In the genomic region with DNA sequence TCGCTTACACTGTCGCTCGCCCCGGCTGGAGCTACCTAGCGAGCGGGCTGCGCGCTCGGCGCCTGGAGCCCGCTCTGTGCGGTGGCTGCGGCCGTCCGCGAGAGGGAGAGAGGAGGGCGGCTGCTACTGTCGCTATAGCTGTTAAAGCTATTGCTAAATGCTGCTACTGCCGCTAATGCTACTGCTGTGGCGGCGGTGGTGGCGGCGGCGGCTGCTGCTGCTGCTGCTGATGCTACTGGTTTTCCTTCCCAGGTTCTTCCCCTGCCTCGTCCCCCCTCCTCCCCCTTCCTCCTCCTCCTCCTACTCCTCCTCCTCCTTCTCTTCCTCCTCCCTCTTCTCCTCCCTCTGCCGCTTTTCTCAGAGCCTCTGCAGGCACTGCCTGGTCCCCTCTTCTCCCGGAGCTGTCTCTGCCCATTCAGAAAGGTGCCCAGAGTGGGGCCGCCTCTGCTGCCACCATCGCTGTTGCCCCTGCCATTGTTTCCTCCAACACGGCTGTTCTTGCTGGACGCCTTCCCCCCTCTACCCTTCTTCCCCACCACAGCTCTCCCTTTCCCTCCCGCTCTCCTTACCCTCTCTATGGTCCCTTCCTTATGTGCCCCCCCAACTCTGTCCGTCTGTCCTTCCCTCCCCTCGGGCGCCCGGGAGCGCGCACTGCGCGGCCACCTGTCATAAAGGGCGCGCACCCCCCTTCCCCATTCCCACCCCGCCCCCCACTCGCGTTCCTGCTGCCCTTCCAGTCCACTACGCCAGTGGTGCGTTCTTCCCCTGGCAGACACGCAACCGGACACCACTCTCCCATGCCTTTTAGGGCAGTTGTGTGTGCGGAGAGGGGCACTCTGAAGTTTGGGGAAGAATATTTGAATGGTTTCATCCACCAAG, we compare ENCODE assay signal across 8 cellular contexts. TPM values are rescaled to one million over a fixed set of nuclear protein-coding genes. Genes with fewer than 3 reads are reported as not detected.
DNase-seq lines count a peak whose midpoint lies in the region; ATAC-seq, FAIRE-seq and TF ChIP-seq lines count a peak whose summit lies in the region.

A gene (minus strand): TSS at position 243 of the 879 bp plus-strand sequence.

- POLR2A ChIA-PET in activated CD8-positive, alpha-beta T cell treated with anti-CD3 and anti-CD28 coated beads, Interleukin-2, amount 10 ng/mL, durations not matched to agents 7 days and 5 days (lab: Charles Lee), result interaction anchor here (0.9 kb wide), 1 partner anchor 348 kb away, joined by 3 read pairs; a partner anchor contains a TSS

- H3K9me3 Mint-ChIP-seq in activated CD8-positive, alpha-beta T cell treated with anti-CD3 and anti-CD28 coated beads, Interleukin-2, amount 10 ng/mL, durations not matched to agents 7 days and 5 days (ENCODE audit: insufficient read depth), result no peaks in the 10 kb centered on the region

- FAIRE-seq in frontal cortex (lab: Jason Lieb, UNC), result no peak

- peak; percentile 48 for DNase-seq in activated CD8-positive, alpha-beta T cell treated with anti-CD3 and anti-CD28 coated beads, Interleukin-2, amount 10 ng/mL, durations not matched to agents 7 days and 5 days
- DNase-seq in frontal cortex (ENCODE audit: low spot score in 2 of 2) (peak in 1 of 2 donors; percentile 25), RKO (ENCODE audit: low spot score) (no peak), kidney glomerular epithelial cell (lab: John Stamatoyannopoulos, UW) (no peak)

- H3K27me3 Mint-ChIP-seq in activated CD8-positive, alpha-beta T cell treated with anti-CD3 and anti-CD28 coated beads, Interleukin-2, amount 10 ng/mL, durations not matched to agents 7 days and 5 days (ENCODE audit: low read depth), result peaks cover 18% of the 10 kb centered on the region

- CTCF ChIA-PET in activated CD8-positive, alpha-beta T cell treated with anti-CD3 and anti-CD28 coated beads, Interleukin-2, amount 10 ng/mL, durations not matched to agents 7 days and 5 days (lab: Charles Lee), result no interaction called here

- ATAC-seq in GM21526 (IDR thresholded peaks at IDR 0.05; ENCODE audit: low FRiP score, unreplicated experiment), result peak; percentile 49
- ATAC-seq in activated CD8-positive, alpha-beta T cell treated with anti-CD3 and anti-CD28 coated beads, Interleukin-2, amount 10 ng/mL, durations not matched to agents 7 days and 5 days, result peak; percentile 83

- no peaks in the 10 kb centered on the region for H3K9me3 ChIP-seq in parathyroid adenoma (ENCODE audit: control insufficient read depth, low read length)

- TF ChIP-seq CTCF in GM12872 (IDR thresholded peaks at IDR 0.05; ENCODE audit: insufficient read depth, low read depth, low read length) (0 out of 3 replicates have a peak, but pooled peaks have one; percentile 29), KMS-11 (conservative IDR thresholded peaks at IDR 0.05; ENCODE audit: low read depth, low read length) (no peak), parathyroid adenoma (IDR thresholded peaks at IDR 0.05) (no peak)

- H3K4me1 Mint-ChIP-seq in activated CD8-positive, alpha-beta T cell treated with anti-CD3 and anti-CD28 coated beads, Interleukin-2, amount 10 ng/mL, durations not matched to agents 7 days and 5 days (ENCODE audit: low read depth), result peaks cover 12% of the 10 kb centered on the region

- H2AFZ ChIP-seq in KMS-11 (ENCODE audit: low read depth) (peak within 1 kb of the TSS; percentile 75), parathyroid adenoma (peak within 1 kb of the TSS; percentile 85)

- H3K4me2 ChIP-seq in KMS-11 (peak within 1 kb of the TSS; percentile 93), parathyroid adenoma (ENCODE audit: low read length) (peak within 1 kb of the TSS; percentile 69)

- H3K27ac ChIP-seq in KMS-11, result peak within 1 kb of the TSS; percentile 88
- H3K27ac ChIP-seq in parathyroid adenoma, result peak within 1 kb of the TSS; percentile 68

- peak within 1 kb of the TSS; percentile 86 for H3K27ac Mint-ChIP-seq in activated CD8-positive, alpha-beta T cell treated with anti-CD3 and anti-CD28 coated beads, Interleukin-2, amount 10 ng/mL, durations not matched to agents 7 days and 5 days

- no peaks in the 10 kb centered on the region for H3K36me3 Mint-ChIP-seq in activated CD8-positive, alpha-beta T cell treated with anti-CD3 and anti-CD28 coated beads, Interleukin-2, amount 10 ng/mL, durations not matched to agents 7 days and 5 days (ENCODE audit: low read depth)

- H3K27me3 ChIP-seq in KMS-11 (ENCODE audit: insufficient read depth, low read depth), result no peaks in the 10 kb centered on the region
- H3K27me3 ChIP-seq in parathyroid adenoma (ENCODE audit: control insufficient read depth, insufficient read depth, low read length), result no peaks in the 10 kb centered on the region

- no peaks in the 10 kb centered on the region for H4K20me1 ChIP-seq in KMS-11 (ENCODE audit: insufficient read depth)

- H3K36me3 ChIP-seq in KMS-11 (ENCODE audit: insufficient read depth) (no peaks in the 10 kb centered on the region), parathyroid adenoma (ENCODE audit: control insufficient read depth, insufficient read depth, low read length) (no peaks in the 10 kb centered on the region)

- H3K4me3 Mint-ChIP-seq in activated CD8-positive, alpha-beta T cell treated with anti-CD3 and anti-CD28 coated beads, Interleukin-2, amount 10 ng/mL, durations not matched to agents 7 days and 5 days, result peak within 1 kb of the TSS; percentile 82

- H3K9ac ChIP-seq in KMS-11 (peak within 1 kb of the TSS; percentile 84), parathyroid adenoma (no peak within 1 kb of the TSS)

- H3K79me2 ChIP-seq in KMS-11 (ENCODE audit: insufficient read depth, low read depth) (peaks cover 22% of the 10 kb centered on the region), parathyroid adenoma (no peaks in the 10 kb centered on the region)

- no peak within 1 kb of the TSS for H3K4me3 ChIP-seq in KMS-11 (IDR thresholded peaks at IDR 0.05; ENCODE audit: insufficient read depth, low read depth, low read length)
- peak within 1 kb of the TSS; percentile 47 for H3K4me3 ChIP-seq in parathyroid adenoma (ENCODE audit: low read depth, low read length)

- H3K4me1 ChIP-seq in KMS-11 (ENCODE audit: low read depth, poor library complexity, severe bottlenecking), result peaks cover 10% of the 10 kb centered on the region
- no peaks in the 10 kb centered on the region for H3K4me1 ChIP-seq in parathyroid adenoma

RNA-seq across cellular contexts. Expression of the gene that starts here (rescaled TPM):
- total RNA-seq in activated CD8-positive, alpha-beta T cell treated with anti-CD3 and anti-CD28 coated beads, Interleukin-2, amount 10 ng/mL, durations not matched to agents 7 days and 5 days, result under 1 TPM; 0.55 to 0.86 TPM
- total RNA-seq in frontal cortex, result 51.4 TPM

Comparison
In these comparisons a context has a peak if more than half of its experiments do, and no peak if none do; other contexts are left out.
1. RNA of the gene that starts here (total RNA-seq): 51.4 TPM in frontal cortex (single experiment); 0.55 to 0.86 TPM in activated CD8-positive, alpha-beta T cell treated with anti-CD3 and anti-CD28 coated beads, Interleukin-2, amount 10 ng/mL, durations not matched to agents 7 days and 5 days; every median in the first group is over 10 times any median in the second.
2. Peak in DNase-seq and ATAC-seq in activated CD8-positive, alpha-beta T cell treated with anti-CD3 and anti-CD28 coated beads, Interleukin-2, amount 10 ng/mL, durations not matched to agents 7 days and 5 days; RNA of the gene not detected or under 1 TPM.